9 cellular contexts compared by ENCODE assay signal in the genomic region with DNA sequence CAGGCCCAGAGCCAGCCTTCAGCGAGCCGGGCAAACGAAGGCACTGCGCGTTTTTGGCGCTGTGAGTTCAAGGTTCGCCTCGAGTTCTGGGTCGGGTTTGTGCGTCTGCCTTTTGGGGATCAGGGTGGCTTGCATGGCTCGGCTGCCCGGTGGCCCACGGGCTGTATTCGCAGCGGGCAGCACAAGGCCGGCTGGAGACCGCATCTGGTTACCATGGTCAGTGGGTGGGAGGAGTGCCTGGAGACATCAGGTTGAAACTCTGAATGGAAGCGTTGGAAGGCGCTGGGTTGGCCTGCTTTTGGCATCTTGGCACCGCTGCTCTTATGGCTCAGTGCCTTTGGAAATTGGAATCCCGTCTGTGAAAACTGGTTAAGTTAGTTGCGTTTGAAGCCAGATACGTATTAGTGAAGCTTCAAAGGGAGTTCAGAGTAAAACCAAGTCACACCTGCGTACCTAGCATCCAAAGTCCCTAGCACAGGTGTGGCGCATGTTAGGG. TPM values are rescaled to one million over a fixed set of nuclear protein-coding genes. Genes with fewer than 3 reads are reported as not detected.
DNase-seq lines count a peak whose midpoint lies in the region; ATAC-seq and TF ChIP-seq lines count a peak whose summit lies in the region.
"Had no signal": no experiment of that assay in that cellular context is flagged by ENCODE, and none has a peak within 500 bp of the region (broad histone marks: within the 10 kb centered on the region; RNA-seq: fewer than 3 reads in every experiment).

No MANE protein-coding gene starts in this region.

- H3K4me2 ChIP-seq in mammary epithelial cell (ENCODE audit: insufficient read depth, low read depth, low read length) = peak overlapping the region; percentile 83

- no peak for DNase-seq in left ventricle myocardium inferior
- no peak for DNase-seq in left cardiac atrium
- DNase-seq in mammary epithelial cell = peak; percentile 5
- no peak for DNase-seq in NCI-H82 treated with DMSO at 0.1 percent for 48 hours (lab: John Stamatoyannopoulos, UW; ENCODE audit: unreplicated experiment)
- no peak for DNase-seq in sciatic nerve (ENCODE audit: low spot score)
- no peak for DNase-seq in T-helper 9 cell
- DNase-seq in aorta = no peak
- DNase-seq: cortex of kidney had no signal

- 32% methylated on average over 6 of the region's 25 CpGs for WGBS in mammary epithelial cell (ENCODE audit: low coverage, missing lambda C conversion rate)
- WGBS in mesodermal cell (ENCODE audit: insufficient coverage in 2 of 2), 2 experiments = 25 to 28% methylated on average over 22 to 25 of the region's 25 CpGs
- 7 to 8% methylated on average over 25 of the region's 25 CpGs for WGBS in aorta, 2 donors

- no peak for ATAC-seq in left cardiac atrium
- no peak for ATAC-seq in sciatic nerve
- no peak for ATAC-seq in aorta (ENCODE audit: low FRiP score)

- dilution Hi-C loops in mammary epithelial cell (cut with HindIII; ENCODE audit: low sequenced_read_pairs) = no loop called here

- in situ Hi-C loops in mammary epithelial cell (cut with MboI; ENCODE audit: low sequenced_read_pairs in 2 of 2) = no loop called here

- intact Hi-C loops in left ventricle myocardium inferior (cut with micrococcal nuclease) (no loop called here), left cardiac atrium (cut with DNase I) (no loop called here), mammary epithelial cell (cut with micrococcal nuclease) (no loop called here), sciatic nerve (cut with DNase I) (no loop called here), aorta (cut with DNase I) (no loop called here)

- no peaks in the 10 kb centered on the region for H3K79me2 ChIP-seq in mammary epithelial cell (ENCODE audit: insufficient read depth, low read length)

- H3K36me3 ChIP-seq in left ventricle myocardium inferior (no peaks in the 10 kb centered on the region), mammary epithelial cell (ENCODE audit: insufficient read depth, low read length) (no peaks in the 10 kb centered on the region), mesodermal cell (ENCODE audit: control insufficient read depth, insufficient read depth, low read length) (no peaks in the 10 kb centered on the region), aorta (ENCODE audit: control insufficient read depth in 1 of 2, insufficient read depth in 2 of 2, low read length in 1 of 2) (no peaks in the 10 kb centered on the region)

- CTCF ChIA-PET in mammary epithelial cell (lab: Charles Lee; ENCODE audit: low non-redundant PET) = no interaction called here

- no peak overlapping the region for H3K9ac ChIP-seq in mammary epithelial cell (ENCODE audit: insufficient read depth, low read length)

- H3K4me3 ChIP-seq in left ventricle myocardium inferior (peak overlapping the region; percentile 66), mammary epithelial cell (replicated peaks in 1 of 3; ENCODE audit: insufficient read depth in 1 of 3, low read depth in 2 of 3, low read length in 3 of 3) (peak overlapping the region in 2 of 3 experiments; percentile 29 to 35), mesodermal cell (ENCODE audit: extremely low read depth, insufficient read depth, low read length, poor library complexity, severe bottlenecking) (peak overlapping the region; percentile 48), aorta (ENCODE audit: low read length in 2 of 2) (peak overlapping the region in 1 of 2 donors; percentile 47)

- no peak overlapping the region for H3K27ac ChIP-seq in left ventricle myocardium inferior (replicated peaks)
- H3K27ac ChIP-seq in mammary epithelial cell (ENCODE audit: insufficient read depth, low read depth, low read length) = no peak overlapping the region
- H3K27ac ChIP-seq in mesodermal cell (ENCODE audit: low read depth, low read length, severe bottlenecking) = no peak overlapping the region
- no peak overlapping the region for H3K27ac ChIP-seq in aorta (ENCODE audit: low read depth in 1 of 2, low read length in 2 of 2)

- peaks cover 6% of the 10 kb centered on the region for H3K4me1 ChIP-seq in left ventricle myocardium inferior
- peaks cover 5% of the 10 kb centered on the region for H3K4me1 ChIP-seq in mammary epithelial cell (ENCODE audit: insufficient read depth, low read length)
- H3K4me1 ChIP-seq in mesodermal cell (ENCODE audit: control insufficient read depth, insufficient read depth, low read length, poor library complexity, severe bottlenecking) = no peaks in the 10 kb centered on the region
- no peaks in the 10 kb centered on the region for H3K4me1 ChIP-seq in aorta (ENCODE audit: control insufficient read depth in 1 of 2, insufficient read depth in 2 of 2, low read length in 2 of 2)

- H3K27me3 ChIP-seq in left ventricle myocardium inferior (ENCODE audit: low read depth) (peaks cover 68% of the 10 kb centered on the region), mammary epithelial cell (ENCODE audit: insufficient read depth, low read length) (peaks cover 28% of the 10 kb centered on the region), aorta (ENCODE audit: control insufficient read depth in 1 of 2, insufficient read depth in 2 of 2, low read length in 1 of 2) (no peaks in the 10 kb centered on the region)

- no peaks in the 10 kb centered on the region for H4K20me1 ChIP-seq in mammary epithelial cell (ENCODE audit: insufficient read depth, low read length)

- peak overlapping the region; percentile 67 for H2AFZ ChIP-seq in mammary epithelial cell (ENCODE audit: low read depth, low read length)

- BruUV-seq in mammary epithelial cell (replicated peaks; lab: Mats Ljungman, UMichigan) = no TSS peak

- TF ChIP-seq CTCF in left ventricle myocardium inferior (IDR thresholded peaks at IDR 0.05; ENCODE audit: borderline replicate concordance) (no peak), mammary epithelial cell (conservative IDR thresholded peaks at IDR 0.05 in 1 of 2, IDR thresholded peaks at IDR 0.05 in 1 of 2; ENCODE audit: extremely low read depth in 1 of 2, insufficient read depth in 1 of 2, low read depth in 1 of 2, low read length in 2 of 2) (no peak)

- H3K9me3 ChIP-seq in left ventricle myocardium inferior (replicated peaks) = no peaks in the 10 kb centered on the region
- H3K9me3 ChIP-seq in mammary epithelial cell (replicated peaks; ENCODE audit: insufficient read depth, low read length) = no peaks in the 10 kb centered on the region
- H3K9me3 ChIP-seq in mesodermal cell (ENCODE audit: control insufficient read depth, low read length) = no peaks in the 10 kb centered on the region
- H3K9me3 ChIP-seq in aorta (ENCODE audit: control insufficient read depth, low read length) = no peaks in the 10 kb centered on the region

RNA-seq across cellular contexts. Expression of a gene that starts 0.6 kb away (rescaled TPM):
- total RNA-seq in left ventricle myocardium inferior = not detected
- total RNA-seq in left cardiac atrium = under 1 TPM; 0.32 to 0.60 TPM
- 1 to 10 TPM in 1 of 2 donors, under 1 TPM in 1; 0.17 to 1.8 TPM for total RNA-seq in mammary epithelial cell
- 0.36 TPM for polyA plus RNA-seq in mammary epithelial cell
- 0.88 TPM for polyA minus RNA-seq in mammary epithelial cell
- 0.33 TPM for polyA plus RNA-seq in mesodermal cell (2013, experiment 1 of 2)
- 0.46 TPM for polyA plus RNA-seq in mesodermal cell (2013, experiment 2 of 2)
- not detected for total RNA-seq in sciatic nerve
- not detected for total RNA-seq in aorta
- polyA plus RNA-seq in aorta = 1 to 10 TPM in 1 of 2 donors, under 1 TPM in 1; 0.23 to 1.6 TPM

RNA-seq across cellular contexts. Expression of a gene that starts 50.9 kb away (rescaled TPM):
- total RNA-seq in left ventricle myocardium inferior (9.2 TPM), left cardiac atrium (1 to 10 TPM; 6.8 to 9.6 TPM), mammary epithelial cell (10 to 100 TPM; 12.2 to 13.0 TPM), sciatic nerve (5.9 TPM), aorta (1 to 10 TPM; 5.4 to 7.0 TPM)
- polyA plus RNA-seq in mammary epithelial cell (5.9 TPM), aorta (1 to 10 TPM; 2.9 to 5.2 TPM)
- 4.4 TPM for polyA minus RNA-seq in mammary epithelial cell
- polyA plus RNA-seq in mesodermal cell (2013, experiment 1 of 2) = 12.2 TPM
- polyA plus RNA-seq in mesodermal cell (2013, experiment 2 of 2) = 14.6 TPM
